In the genomic region with DNA sequence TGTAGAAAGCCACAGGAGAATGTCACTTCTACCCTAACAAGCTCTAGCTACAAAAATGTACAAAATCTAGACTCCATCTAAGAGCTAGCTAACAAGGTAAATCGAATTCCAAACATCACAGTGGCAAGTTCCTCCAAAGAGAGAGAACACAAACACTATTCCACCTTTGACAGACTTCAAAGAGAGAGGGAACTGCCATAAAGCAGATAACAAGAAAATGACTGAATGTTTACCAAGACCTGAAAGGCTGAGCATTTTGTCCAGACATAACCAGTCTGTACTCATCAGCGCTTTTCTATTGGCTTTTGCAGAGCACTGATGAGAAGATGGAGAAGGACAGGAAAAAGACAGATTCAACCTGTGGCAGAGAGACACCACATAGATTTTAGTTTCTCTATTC, we compare ENCODE assay signal across 2 cellular contexts.
A peak's percentile ranks its signal among the peaks of the same experiment; 100 is the strongest.
TF ChIP-seq lines count a peak whose summit lies in the region.

No MANE protein-coding gene starts in this region.

TF ChIP-seq in HepG2, 621 proteins besides CTCF, POLR2A, EP300 and RAD21 (continues in another document):
- TF ChIP-seq HMG20A (CRISPR knock-in tag; IDR thresholded peaks at IDR 0.05; ENCODE audit: borderline replicate concordance) = peak; percentile 32; the same call in 1 of the 2 replicates
- TF ChIP-seq ZNF446 (CRISPR knock-in tag; IDR thresholded peaks at IDR 0.05) = no peak
- TF ChIP-seq CBX2 (IDR thresholded peaks at IDR 0.05; ENCODE audit: low read depth, low read length) = no peak
- no peak for TF ChIP-seq CBX2 (CRISPR knock-in tag; IDR thresholded peaks at IDR 0.05; ENCODE audit: low read depth)
- peak; percentile 22; the same call in 1 of the 2 replicates for TF ChIP-seq HNF4A (CRISPR knock-in tag; IDR thresholded peaks at IDR 0.05)
- TF ChIP-seq FOXP4 (CRISPR knock-in tag; IDR thresholded peaks at IDR 0.05) = peak; percentile 45; the same call in 1 of the 2 replicates
- peak; percentile 55 for TF ChIP-seq BCL6 (CRISPR knock-in tag; IDR thresholded peaks at IDR 0.05)
- no peak for TF ChIP-seq MTA1 (CRISPR knock-in tag; IDR thresholded peaks at IDR 0.05; ENCODE audit: borderline replicate concordance)
- no peak for TF ChIP-seq GATA4 (IDR thresholded peaks at IDR 0.05; ENCODE audit: borderline replicate concordance, low read depth)
- TF ChIP-seq SOX6 (IDR thresholded peaks at IDR 0.05) = no peak
- TF ChIP-seq SOX6 (CRISPR knock-in tag; IDR thresholded peaks at IDR 0.05) = peak; percentile 47; the same call in 1 of the 2 replicates
- peak; percentile 68; the same call in 1 of the 2 replicates for TF ChIP-seq TCF7 (IDR thresholded peaks at IDR 0.05; ENCODE audit: low read depth)
- TF ChIP-seq, protein P1, sequence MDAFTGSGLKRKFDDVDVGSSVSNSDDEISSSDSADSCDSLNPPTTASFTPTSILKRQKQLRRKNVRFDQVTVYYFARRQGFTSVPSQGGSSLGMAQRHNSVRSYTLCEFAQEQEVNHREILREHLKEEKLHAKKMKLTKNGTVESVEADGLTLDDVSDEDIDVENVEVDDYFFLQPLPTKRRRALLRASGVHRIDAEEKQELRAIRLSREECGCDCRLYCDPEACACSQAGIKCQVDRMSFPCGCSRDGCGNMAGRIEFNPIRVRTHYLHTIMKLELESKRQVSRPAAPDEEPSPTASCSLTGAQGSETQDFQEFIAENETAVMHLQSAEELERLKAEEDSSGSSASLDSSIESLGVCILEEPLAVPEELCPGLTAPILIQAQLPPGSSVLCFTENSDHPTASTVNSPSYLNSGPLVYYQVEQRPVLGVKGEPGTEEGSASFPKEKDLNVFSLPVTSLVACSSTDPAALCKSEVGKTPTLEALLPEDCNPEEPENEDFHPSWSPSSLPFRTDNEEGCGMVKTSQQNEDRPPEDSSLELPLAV (CRISPR knock-in tag; conservative IDR thresholded peaks at IDR 0.05; ENCODE audit: low read depth) = no peak
- TF ChIP-seq PAXIP1 (CRISPR knock-in tag; conservative IDR thresholded peaks at IDR 0.05) = peak; percentile 65
- TF ChIP-seq FOXA3 (CRISPR knock-in tag; IDR thresholded peaks at IDR 0.05) = peak; percentile 21; the same call in 1 of the 2 replicates
- no peak for TF ChIP-seq ZMYM3 (CRISPR knock-in tag; IDR thresholded peaks at IDR 0.05)
- TF ChIP-seq PCBP2 (optimal IDR thresholded peaks at IDR 0.05; ENCODE audit: low read depth, low read length, poor library complexity, severe bottlenecking) = no peak
- 0 out of 2 replicates have a peak, but pooled peaks have one; percentile 34 for TF ChIP-seq ZNF800 (CRISPR knock-in tag; IDR thresholded peaks at IDR 0.05)
- TF ChIP-seq ZNF124 (CRISPR knock-in tag; IDR thresholded peaks at IDR 0.05) = no peak
- no peak for TF ChIP-seq ZNF83 (CRISPR knock-in tag; IDR thresholded peaks at IDR 0.05; ENCODE audit: borderline replicate concordance)

TF ChIP-seq in H1, 55 proteins besides CTCF, POLR2A, EP300 and RAD21:
- no peak for TF ChIP-seq SIN3A (conservative IDR thresholded peaks at IDR 0.05 in 1 of 2, IDR thresholded peaks at IDR 0.05 in 1 of 2; ENCODE audit: low read depth in 1 of 2, low read length in 2 of 2)
- TF ChIP-seq TAF7 (optimal IDR thresholded peaks at IDR 0.05; ENCODE audit: borderline replicate concordance, low read depth, low read length) = no peak
- TF ChIP-seq GTF2F1 (IDR thresholded peaks at IDR 0.05; ENCODE audit: borderline replicate concordance, low read depth, low read length) = no peak
- no peak for TF ChIP-seq CHD1 (IDR thresholded peaks at IDR 0.05; ENCODE audit: low read depth, low read length)
- no peak for TF ChIP-seq CBX5 (IDR thresholded peaks at IDR 0.05; ENCODE audit: low read depth, low read length)
- no peak for TF ChIP-seq EGR1 (IDR thresholded peaks at IDR 0.05; ENCODE audit: borderline replicate concordance, low read depth, low read length)
- TF ChIP-seq RBBP5 (IDR thresholded peaks at IDR 0.05; ENCODE audit: borderline replicate concordance, low read depth, low read length) = no peak
- TF ChIP-seq BACH1 (IDR thresholded peaks at IDR 0.05; ENCODE audit: low read length) = no peak
- no peak for TF ChIP-seq PHF8 (conservative IDR thresholded peaks at IDR 0.05; ENCODE audit: low read depth, low read length)
- TF ChIP-seq SUZ12 (IDR thresholded peaks at IDR 0.05; ENCODE audit: low read length) = no peak
- no peak for TF ChIP-seq CTBP2 (IDR thresholded peaks at IDR 0.05; ENCODE audit: borderline replicate concordance, insufficient read depth, insufficient read length, low read length)
- TF ChIP-seq BRCA1 (IDR thresholded peaks at IDR 0.05; ENCODE audit: low read depth, low read length) = no peak
- TF ChIP-seq KDM5A (IDR thresholded peaks at IDR 0.05; ENCODE audit: low read length) = no peak
- TF ChIP-seq CREB1 (IDR thresholded peaks at IDR 0.05) = no peak
- TF ChIP-seq CHD7 (IDR thresholded peaks at IDR 0.05; ENCODE audit: insufficient replicate concordance, low read length) = no peak
- TF ChIP-seq SP2 (IDR thresholded peaks at IDR 0.05; ENCODE audit: low read length) = no peak
- no peak for TF ChIP-seq NRF1 (IDR thresholded peaks at IDR 0.05; ENCODE audit: low read depth, low read length)
- TF ChIP-seq FOSL1 (IDR thresholded peaks at IDR 0.05; ENCODE audit: insufficient read depth, low read depth, low read length) = no peak
- TF ChIP-seq USF2 (IDR thresholded peaks at IDR 0.05; ENCODE audit: low read length) = no peak
